ENCODE assay signal across 8 cellular contexts in genomic region chr7:151115121-151115835, GRCh38. TPM values are rescaled to one million over a fixed set of nuclear protein-coding genes. Genes with fewer than 3 reads are reported as not detected.
DNase-seq lines count a peak whose midpoint lies in the region; ATAC-seq and TF ChIP-seq lines count a peak whose summit lies in the region.

No MANE protein-coding gene starts in this region.

- peak; percentile 57 for ATAC-seq in activated CD8-positive, alpha-beta T cell treated with anti-CD3 and anti-CD28 coated beads, Interleukin-2, amount 10 ng/mL, durations not matched to agents 7 days and 5 days

- H3K9me3 Mint-ChIP-seq in activated CD8-positive, alpha-beta T cell treated with anti-CD3 and anti-CD28 coated beads, Interleukin-2, amount 10 ng/mL, durations not matched to agents 7 days and 5 days (ENCODE audit: insufficient read depth): no peaks in the 10 kb centered on the region
- H3K9me3 Mint-ChIP-seq in glutamatergic neuron (ENCODE audit: unreplicated experiment): peaks cover 26% of the 10 kb centered on the region
- peaks cover 0 to 4% (median 2%) of the 10 kb centered on the region in 7 donors for H3K9me3 Mint-ChIP-seq in CD14-positive monocyte

- in situ Hi-C loops in GM13977 (cut with MboI; ENCODE audit: low pct_unique_long_range_greater_than_20kb, low sequenced_read_pairs, unreplicated experiment): no loop called here

- no peak overlapping the region for H3K27ac Mint-ChIP-seq in activated CD8-positive, alpha-beta T cell treated with anti-CD3 and anti-CD28 coated beads, Interleukin-2, amount 10 ng/mL, durations not matched to agents 7 days and 5 days
- H3K27ac Mint-ChIP-seq in glutamatergic neuron (ENCODE audit: unreplicated experiment) (no peak overlapping the region), CD14-positive monocyte (no peak overlapping the region)

- DNase-seq in GM13977 (ENCODE audit: low spot score) (peak; percentile 81), glutamatergic neuron (peak; percentile 51), AML-193 (lab: John Stamatoyannopoulos, UW) (no peak), CD14-positive monocyte (ENCODE audit: low spot score) (no peak), SHP77 (lab: John Stamatoyannopoulos, UW) (no peak), COLO668 (lab: John Stamatoyannopoulos, UW; ENCODE audit: unreplicated experiment) (no peak)
- no peak for DNase-seq in activated CD8-positive, alpha-beta T cell treated with anti-CD3 and anti-CD28 coated beads, Interleukin-2, amount 10 ng/mL, durations not matched to agents 7 days and 5 days
- DNase-seq in stimulated activated CD4-positive, alpha-beta T cell treated with anti-CD3 and anti-CD28 coated beads, Interleukin-15, amount 100 ng/mL, for 24 hours: peak; percentile 63

- intact Hi-C loops in CD14-positive monocyte (cut with micrococcal nuclease): loop anchor here in 1 of 2 donors (10.0 kb wide), 1 partner anchor 220 kb away; no protein-coding TSS in a partner anchor

- H3K36me3 Mint-ChIP-seq in activated CD8-positive, alpha-beta T cell treated with anti-CD3 and anti-CD28 coated beads, Interleukin-2, amount 10 ng/mL, durations not matched to agents 7 days and 5 days (ENCODE audit: low read depth): no peaks in the 10 kb centered on the region
- H3K36me3 Mint-ChIP-seq in glutamatergic neuron (ENCODE audit: unreplicated experiment): no peaks in the 10 kb centered on the region
- H3K36me3 Mint-ChIP-seq in CD14-positive monocyte: peaks cover 44 to 61% of the 10 kb centered on the region in 2 donors

- CTCF ChIA-PET in activated CD8-positive, alpha-beta T cell treated with anti-CD3 and anti-CD28 coated beads, Interleukin-2, amount 10 ng/mL, durations not matched to agents 7 days and 5 days (lab: Charles Lee): interaction anchor here (0.9 to 1.2 kb wide), 4 partner anchors 9 to 129 kb away, joined by 3 to 7 read pairs (median 3); no protein-coding TSS in a partner anchor

- POLR2A ChIA-PET in activated CD8-positive, alpha-beta T cell treated with anti-CD3 and anti-CD28 coated beads, Interleukin-2, amount 10 ng/mL, durations not matched to agents 7 days and 5 days (lab: Charles Lee): interaction anchor here (0.5 to 1.2 kb wide), 2 partner anchors 27 to 39 kb away, joined by 3 read pairs; no protein-coding TSS in a partner anchor

- H3K4me1 Mint-ChIP-seq in activated CD8-positive, alpha-beta T cell treated with anti-CD3 and anti-CD28 coated beads, Interleukin-2, amount 10 ng/mL, durations not matched to agents 7 days and 5 days (ENCODE audit: low read depth): peaks cover 8% of the 10 kb centered on the region
- peaks cover 25% of the 10 kb centered on the region for H3K4me1 Mint-ChIP-seq in glutamatergic neuron (ENCODE audit: low read depth, unreplicated experiment)
- H3K4me1 Mint-ChIP-seq in CD14-positive monocyte: peaks cover 7% of the 10 kb centered on the region

- peak; percentile 8 for TF ChIP-seq CTCF in GM13977 (IDR thresholded peaks at IDR 0.05; ENCODE audit: extremely low read depth, insufficient read depth, missing control alignments)
- no peak for TF ChIP-seq CTCF in glutamatergic neuron (IDR thresholded peaks at IDR 0.05; ENCODE audit: partially characterized antibody, unreplicated experiment)
- TF ChIP-seq CTCF in CD14-positive monocyte (IDR thresholded peaks at IDR 0.05): no peak

- H3K4me3 Mint-ChIP-seq in activated CD8-positive, alpha-beta T cell treated with anti-CD3 and anti-CD28 coated beads, Interleukin-2, amount 10 ng/mL, durations not matched to agents 7 days and 5 days: peak overlapping the region; percentile 49
- peak overlapping the region; percentile 72 for H3K4me3 Mint-ChIP-seq in glutamatergic neuron (ENCODE audit: unreplicated experiment)
- peak overlapping the region in 1 of 2 donors; percentile 70 for H3K4me3 Mint-ChIP-seq in CD14-positive monocyte

- peaks cover 20% of the 10 kb centered on the region for H3K27me3 Mint-ChIP-seq in activated CD8-positive, alpha-beta T cell treated with anti-CD3 and anti-CD28 coated beads, Interleukin-2, amount 10 ng/mL, durations not matched to agents 7 days and 5 days (ENCODE audit: low read depth)
- peaks cover 15% of the 10 kb centered on the region for H3K27me3 Mint-ChIP-seq in glutamatergic neuron (ENCODE audit: unreplicated experiment)
- peaks cover 22 to 32% (median 22%) of the 10 kb centered on the region in 3 donors for H3K27me3 Mint-ChIP-seq in CD14-positive monocyte (ENCODE audit: low read depth in 3 of 3)

RNA-seq across cellular contexts. Expression of gene AGAP3, which starts 29.0 kb away (rescaled TPM):
- total RNA-seq in activated CD8-positive, alpha-beta T cell treated with anti-CD3 and anti-CD28 coated beads, Interleukin-2, amount 10 ng/mL, durations not matched to agents 7 days and 5 days: 10 to 100 TPM; 12.1 to 12.6 TPM
- 406 TPM for total RNA-seq in glutamatergic neuron (ENCODE audit: unreplicated experiment)
- polyA plus RNA-seq in CD14-positive monocyte: 1 to 10 TPM; 6.4 to 6.8 TPM

RNA-seq across cellular contexts. Expression of gene TMUB1, which starts 32.0 kb away (rescaled TPM):
- 10 to 100 TPM; 76.7 to 82.6 TPM for total RNA-seq in activated CD8-positive, alpha-beta T cell treated with anti-CD3 and anti-CD28 coated beads, Interleukin-2, amount 10 ng/mL, durations not matched to agents 7 days and 5 days
- total RNA-seq in glutamatergic neuron (ENCODE audit: unreplicated experiment): 45.7 TPM
- polyA plus RNA-seq in CD14-positive monocyte: 10 to 100 TPM; 17.4 to 19.8 TPM

RNA-seq across cellular contexts. Expression of gene FASTK, which starts 34.7 kb away (rescaled TPM):
- 10 to 100 TPM; 81.8 to 88.1 TPM for total RNA-seq in activated CD8-positive, alpha-beta T cell treated with anti-CD3 and anti-CD28 coated beads, Interleukin-2, amount 10 ng/mL, durations not matched to agents 7 days and 5 days
- total RNA-seq in glutamatergic neuron (ENCODE audit: unreplicated experiment): 64.7 TPM
- polyA plus RNA-seq in CD14-positive monocyte: 10 to 100 TPM; 34.7 to 38.6 TPM

RNA-seq across cellular contexts. Expression of gene GBX1, which starts 52.2 kb away (rescaled TPM):
- total RNA-seq in activated CD8-positive, alpha-beta T cell treated with anti-CD3 and anti-CD28 coated beads, Interleukin-2, amount 10 ng/mL, durations not matched to agents 7 days and 5 days: not detected
- total RNA-seq in glutamatergic neuron (ENCODE audit: unreplicated experiment): not detected
- not detected for polyA plus RNA-seq in CD14-positive monocyte

RNA-seq across cellular contexts. Expression of gene SLC4A2, which starts 55.9 kb away (rescaled TPM):
- total RNA-seq in activated CD8-positive, alpha-beta T cell treated with anti-CD3 and anti-CD28 coated beads, Interleukin-2, amount 10 ng/mL, durations not matched to agents 7 days and 5 days: 100 to 1,000 TPM; 107 to 112 TPM
- total RNA-seq in glutamatergic neuron (ENCODE audit: unreplicated experiment): 99.4 TPM
- 10 to 100 TPM; 21.6 to 23.8 TPM for polyA plus RNA-seq in CD14-positive monocyte

Comparison
In these comparisons a context has a peak if more than half of its experiments do, and no peak if none do; other contexts are left out.
1. DNase-seq: peak in GM13977 (single experiment), glutamatergic neuron (single experiment) and stimulated activated CD4-positive, alpha-beta T cell treated with anti-CD3 and anti-CD28 coated beads, Interleukin-15, amount 100 ng/mL, for 24 hours (single experiment); none in activated CD8-positive, alpha-beta T cell treated with anti-CD3 and anti-CD28 coated beads, Interleukin-2, amount 10 ng/mL, durations not matched to agents 7 days and 5 days (single experiment), AML-193 (0 of 2), CD14-positive monocyte (single experiment), SHP77 (0 of 2) and COLO668 (single experiment).
2. RNA of gene AGAP3, which starts 29.0 kb away (total RNA-seq): 406 TPM in glutamatergic neuron (single experiment); 12.1 to 12.6 TPM in activated CD8-positive, alpha-beta T cell treated with anti-CD3 and anti-CD28 coated beads, Interleukin-2, amount 10 ng/mL, durations not matched to agents 7 days and 5 days; every median in the first group is over 10 times any median in the second.